Comparison of ENCODE assay signal across 1 cellular context in the genomic region with DNA sequence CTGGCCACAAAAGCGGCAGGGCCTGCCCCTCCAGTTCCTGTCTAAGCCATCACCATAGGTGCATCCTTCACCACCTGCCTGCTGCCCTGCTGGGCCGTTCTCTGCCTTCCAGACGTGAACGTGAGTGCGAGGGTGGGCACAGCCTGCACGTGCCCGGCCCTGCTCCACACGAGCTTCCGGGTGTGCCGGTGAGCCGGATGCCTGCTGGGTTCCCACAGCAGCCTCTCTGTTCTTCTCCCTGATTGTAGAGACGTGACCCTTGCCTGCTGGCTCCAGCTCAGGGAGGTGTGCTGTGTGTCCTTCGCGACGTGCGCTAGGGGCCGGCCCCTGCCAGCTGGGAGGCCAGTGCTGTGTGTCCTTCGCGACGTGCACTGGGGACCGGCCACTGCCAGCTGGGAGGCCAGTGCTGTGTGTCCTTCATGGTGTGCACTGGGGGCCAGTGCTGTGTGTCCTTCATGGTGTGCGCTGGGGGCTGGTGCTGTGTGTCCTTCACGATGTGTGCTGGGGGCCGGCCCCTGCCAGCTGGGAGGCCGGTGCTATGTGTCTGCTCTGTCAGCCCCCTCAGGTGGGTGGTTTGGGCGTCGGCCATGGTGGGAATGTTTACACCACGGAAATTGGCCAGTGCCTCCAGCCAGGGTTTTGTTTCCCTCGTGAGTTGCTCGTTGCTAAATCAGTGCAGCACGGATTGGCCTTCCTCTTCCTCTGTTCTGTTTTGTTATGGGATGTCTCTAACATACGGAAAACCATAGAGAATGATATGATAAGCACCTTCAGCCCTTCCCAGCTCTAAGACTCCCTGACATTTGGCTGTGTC.
TF ChIP-seq lines count a peak whose summit lies in the region.

No MANE protein-coding gene starts in this region.

TF ChIP-seq in WTC11, 78 proteins besides CTCF, POLR2A, EP300 and RAD21 (continued from another document):
- TF ChIP-seq ZNF425 (CRISPR knock-in tag; conservative IDR thresholded peaks at IDR 0.05) (no peak), IRF2 (CRISPR knock-in tag; IDR thresholded peaks at IDR 0.05; ENCODE audit: borderline replicate concordance, low read depth) (no peak), TEAD1 (CRISPR knock-in tag; IDR thresholded peaks at IDR 0.05) (no peak), AR (CRISPR knock-in tag; IDR thresholded peaks at IDR 0.05) (no peak)
